In the genomic region with DNA sequence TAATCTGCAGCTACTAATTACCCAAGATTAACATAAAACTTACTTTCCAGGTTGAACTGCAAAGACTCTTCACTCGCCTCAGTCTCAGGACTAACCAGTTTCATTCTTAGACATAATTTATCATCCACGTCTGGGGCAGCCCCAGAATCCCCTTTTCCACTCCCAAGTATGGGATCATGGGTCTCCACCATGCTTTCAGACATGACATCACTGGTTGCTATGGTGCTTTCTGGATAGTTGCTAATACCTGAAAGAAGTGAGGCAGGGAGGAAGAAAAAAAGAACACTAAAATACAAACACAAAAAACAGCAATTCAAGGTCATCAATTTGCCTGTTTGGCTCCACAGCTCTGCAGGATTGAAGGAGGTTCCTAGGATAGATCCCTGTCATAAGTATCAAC, we compare ENCODE assay signal across 1 cellular context.
TF ChIP-seq lines count a peak whose summit lies in the region.

No MANE protein-coding gene starts in this region.

TF ChIP-seq in IMR-90, 13 proteins besides CTCF, POLR2A, EP300 and RAD21:
- peak; percentile 50; the same call in 1 of the 2 replicates for TF ChIP-seq RFX5 (IDR thresholded peaks at IDR 0.05; ENCODE audit: low read depth, low read length)
- no peak for TF ChIP-seq MAZ (IDR thresholded peaks at IDR 0.05; ENCODE audit: borderline replicate concordance, low read depth, low read length)
